Comparison of ENCODE assay signal across 21 cellular contexts in the genomic region with DNA sequence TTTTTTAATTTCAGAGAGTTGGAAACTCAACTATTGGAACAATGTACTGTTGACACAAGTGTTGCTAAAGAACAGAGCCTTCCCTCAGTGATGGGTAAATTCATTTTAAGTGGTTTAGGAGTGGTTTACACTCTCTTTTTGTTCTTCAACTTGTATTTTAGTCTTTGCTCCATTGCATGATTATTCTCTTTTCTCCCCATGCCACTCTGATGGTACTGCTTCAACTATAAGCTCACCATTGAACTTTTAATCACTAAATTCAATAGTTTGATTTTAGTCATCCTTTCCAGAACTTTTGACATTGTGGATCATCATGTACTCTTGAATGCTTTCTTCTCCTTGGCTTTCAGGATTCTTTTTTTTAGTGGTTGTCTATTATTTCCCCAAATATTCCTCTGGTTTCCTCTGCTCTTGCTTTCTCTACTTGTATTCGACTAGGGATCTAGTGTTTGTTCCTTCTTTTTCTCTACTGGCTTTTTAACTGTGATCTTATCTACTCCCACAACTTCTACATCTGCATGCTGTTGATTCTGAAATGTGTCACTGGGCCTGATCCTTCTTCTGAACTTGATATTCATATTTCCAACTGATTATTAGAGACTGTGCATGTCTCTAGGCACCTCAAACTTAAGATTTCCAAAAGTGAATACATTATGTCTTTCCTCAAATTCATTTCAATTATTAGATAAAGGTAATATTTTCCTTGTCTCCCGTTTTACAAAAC.
"Had no signal": no experiment of that assay in that cellular context is flagged by ENCODE, and none has a peak within 500 bp of the region (broad histone marks: within the 10 kb centered on the region; RNA-seq: fewer than 3 reads in every experiment).

No MANE protein-coding gene starts in this region.

- DNase-seq: activated B cell treated with CpG ODN at 0.5 μM for 24 hours; activated effector memory CD4-positive, alpha-beta T cell treated with anti-CD3 and anti-CD28 coated beads, Interleukin-2, amount 50 U/mL, for 16 hours; activated naive CD8-positive, alpha-beta T cell treated with anti-CD3 and anti-CD28 coated beads, Interleukin-2, amount 10 ng/mL, durations not matched to agents 7 days and 5 days; caudate nucleus; effector CD4-positive, alpha-beta T cell; heart left ventricle; kidney; midbrain; stimulated activated CD4-positive, alpha-beta T cell treated with anti-CD3 and anti-CD28 coated beads, Interleukin-12 subunit alpha, Interleukin-12 subunit beta, amount 100 ng/mL, for 4 hours; stimulated activated CD4-positive, alpha-beta T cell treated with anti-CD3 and anti-CD28 coated beads, Interleukin-1b, Interleukin-23, amount 100 ng/mL, for 48 hours; stimulated activated naive CD8-positive, alpha-beta T cell treated with anti-CD3 and anti-CD28 coated beads, Interleukin-15, amount 100 ng/mL, for 72 hours; transverse colon; uterus had no signal

- H3K27ac Mint-ChIP-seq: activated B cell treated with CpG ODN at 0.5 μM for 24 hours; activated naive CD8-positive, alpha-beta T cell treated with anti-CD3 and anti-CD28 coated beads, Interleukin-2, amount 10 ng/mL, durations not matched to agents 7 days and 5 days; stimulated activated naive CD8-positive, alpha-beta T cell treated with anti-CD3 and anti-CD28 coated beads, Interleukin-15, amount 100 ng/mL, for 72 hours had no signal

- H3K9me3 Mint-ChIP-seq: activated naive CD8-positive, alpha-beta T cell treated with anti-CD3 and anti-CD28 coated beads, Interleukin-2, amount 10 ng/mL, durations not matched to agents 7 days and 5 days; stimulated activated naive CD8-positive, alpha-beta T cell treated with anti-CD3 and anti-CD28 coated beads, Interleukin-15, amount 100 ng/mL, for 72 hours had no signal

- H3K9me3 ChIP-seq: esophagus muscularis mucosa, gastroesophageal sphincter, heart left ventricle, right atrium auricular region, SJSA1, suprapubic skin, transverse colon, uterus had no signal

- H3K4me1 Mint-ChIP-seq: activated B cell treated with CpG ODN at 0.5 μM for 24 hours; activated naive CD8-positive, alpha-beta T cell treated with anti-CD3 and anti-CD28 coated beads, Interleukin-2, amount 10 ng/mL, durations not matched to agents 7 days and 5 days; brain; neural crest cell; stimulated activated naive CD8-positive, alpha-beta T cell treated with anti-CD3 and anti-CD28 coated beads, Interleukin-15, amount 100 ng/mL, for 72 hours had no signal

- ATAC-seq: gastroesophageal sphincter; heart left ventricle; left lobe of liver; stimulated activated naive CD8-positive, alpha-beta T cell treated with anti-CD3 and anti-CD28 coated beads, Interleukin-15, amount 100 ng/mL, for 72 hours had no signal

- H3K27me3 Mint-ChIP-seq: activated B cell treated with CpG ODN at 0.5 μM for 24 hours; activated naive CD8-positive, alpha-beta T cell treated with anti-CD3 and anti-CD28 coated beads, Interleukin-2, amount 10 ng/mL, durations not matched to agents 7 days and 5 days; brain; stimulated activated naive CD8-positive, alpha-beta T cell treated with anti-CD3 and anti-CD28 coated beads, Interleukin-15, amount 100 ng/mL, for 72 hours had no signal

- H3K4me3 Mint-ChIP-seq: activated B cell treated with CpG ODN at 0.5 μM for 24 hours; activated naive CD8-positive, alpha-beta T cell treated with anti-CD3 and anti-CD28 coated beads, Interleukin-2, amount 10 ng/mL, durations not matched to agents 7 days and 5 days; brain; neural crest cell; stimulated activated naive CD8-positive, alpha-beta T cell treated with anti-CD3 and anti-CD28 coated beads, Interleukin-15, amount 100 ng/mL, for 72 hours had no signal

- H3K4me3 ChIP-seq: esophagus muscularis mucosa, gastroesophageal sphincter, heart left ventricle, right atrium auricular region, SJSA1, suprapubic skin, transverse colon, uterus had no signal

- H3K27ac ChIP-seq: esophagus muscularis mucosa, gastroesophageal sphincter, heart left ventricle, right atrium auricular region, SJSA1, suprapubic skin, transverse colon, uterus had no signal
